Comparison of ENCODE assay signal across 24 cellular contexts in the genomic region with DNA sequence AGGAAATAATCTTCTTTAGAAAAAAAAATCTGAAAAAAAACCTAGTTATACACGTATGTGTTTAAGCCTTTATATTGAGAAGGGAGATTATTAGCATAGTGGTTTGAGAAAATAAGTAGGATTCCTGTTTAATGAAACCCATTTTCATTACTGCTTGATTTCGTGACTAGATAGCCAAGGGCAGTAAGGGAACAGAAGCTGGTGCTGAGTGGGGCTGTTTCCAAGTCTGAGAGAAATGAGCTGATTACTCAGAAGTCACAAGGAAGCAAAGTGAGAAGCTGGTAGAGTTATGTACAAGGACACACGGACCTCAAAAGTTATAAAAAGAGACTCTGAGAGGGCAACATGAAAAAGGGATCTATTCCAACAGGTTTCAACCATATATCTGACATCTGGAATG.
"Had no signal": no experiment of that assay in that cellular context is flagged by ENCODE, and none has a peak within 500 bp of the region (broad histone marks: within the 10 kb centered on the region; RNA-seq: fewer than 3 reads in every experiment).

No MANE protein-coding gene starts in this region.

- H3K9me3 Mint-ChIP-seq: activated CD8-positive, alpha-beta T cell treated with anti-CD3 and anti-CD28 coated beads for 36 hours; activated naive CD8-positive, alpha-beta T cell treated with anti-CD3 and anti-CD28 coated beads for 36 hours; activated T-helper 17 cell treated with anti-CD3 and anti-CD28 coated beads, Interleukin-2, amount 50 U/mL, for 72 hours had no signal

- H3K4me1 ChIP-seq: body of pancreas, gastrocnemius medialis, heart left ventricle, left lung, tibial nerve, uterus had no signal

- H3K36me3 Mint-ChIP-seq: activated naive CD8-positive, alpha-beta T cell treated with anti-CD3 and anti-CD28 coated beads for 36 hours; naive B cell had no signal

- H3K4me1 Mint-ChIP-seq: activated naive CD8-positive, alpha-beta T cell treated with anti-CD3 and anti-CD28 coated beads for 36 hours; activated T-helper 17 cell treated with anti-CD3 and anti-CD28 coated beads, Interleukin-2, amount 50 U/mL, for 72 hours had no signal

- H3K27me3 Mint-ChIP-seq: activated CD4-positive, alpha-beta T cell treated with anti-CD3 and anti-CD28 coated beads for 36 hours; activated CD8-positive, alpha-beta T cell treated with anti-CD3 and anti-CD28 coated beads for 36 hours; activated naive CD8-positive, alpha-beta T cell treated with anti-CD3 and anti-CD28 coated beads for 36 hours; activated T-helper 17 cell treated with anti-CD3 and anti-CD28 coated beads, Interleukin-2, amount 50 U/mL, for 72 hours; naive B cell had no signal

- H3K27ac Mint-ChIP-seq: activated CD4-positive, alpha-beta T cell treated with anti-CD3 and anti-CD28 coated beads for 36 hours; activated CD8-positive, alpha-beta T cell treated with anti-CD3 and anti-CD28 coated beads for 36 hours; activated naive CD8-positive, alpha-beta T cell treated with anti-CD3 and anti-CD28 coated beads for 36 hours; activated T-helper 17 cell treated with anti-CD3 and anti-CD28 coated beads, Interleukin-2, amount 50 U/mL, for 72 hours; naive B cell had no signal

- H3K4me3 ChIP-seq: body of pancreas, dorsolateral prefrontal cortex, gastrocnemius medialis, heart left ventricle, left lung, mucosa of descending colon, pancreas, tibial nerve, uterus had no signal

- H3K27ac ChIP-seq: body of pancreas, dorsolateral prefrontal cortex, gastrocnemius medialis, heart left ventricle, left lung, neutrophil, pancreas, tibial nerve, uterus had no signal

- H3K36me3 ChIP-seq: gastrocnemius medialis, heart left ventricle, left lung, neutrophil, pancreas, tibial nerve, uterus had no signal

- H3K27me3 ChIP-seq: body of pancreas, dorsolateral prefrontal cortex, gastrocnemius medialis, heart left ventricle, left lung, neutrophil, pancreas, tibial nerve, uterus had no signal

- H3K4me3 Mint-ChIP-seq: activated CD4-positive, alpha-beta T cell treated with anti-CD3 and anti-CD28 coated beads for 36 hours; activated CD8-positive, alpha-beta T cell treated with anti-CD3 and anti-CD28 coated beads for 36 hours; activated naive CD8-positive, alpha-beta T cell treated with anti-CD3 and anti-CD28 coated beads for 36 hours; activated T-helper 17 cell treated with anti-CD3 and anti-CD28 coated beads, Interleukin-2, amount 50 U/mL, for 72 hours; naive B cell had no signal

- ATAC-seq: activated CD4-positive, alpha-beta T cell treated with anti-CD3 and anti-CD28 coated beads for 36 hours; activated CD8-positive, alpha-beta T cell treated with anti-CD3 and anti-CD28 coated beads for 36 hours; activated T-helper 17 cell treated with anti-CD3 and anti-CD28 coated beads, Interleukin-2, amount 50 U/mL, for 72 hours; body of pancreas; gastrocnemius medialis; heart left ventricle; left lung; mucosa of descending colon had no signal

- DNase-seq: activated CD4-positive, alpha-beta T cell treated with anti-CD3 and anti-CD28 coated beads for 36 hours; activated CD8-positive, alpha-beta T cell treated with anti-CD3 and anti-CD28 coated beads for 36 hours; activated naive CD4-positive, alpha-beta T cell; activated naive CD8-positive, alpha-beta T cell treated with anti-CD3 and anti-CD28 coated beads for 36 hours; activated T-cell treated with anti-CD3 and anti-CD28 coated beads, Interleukin-2, amount 50 U/mL, for 1 hour; amygdala; body of pancreas; dorsolateral prefrontal cortex; gastrocnemius medialis; heart left ventricle; left lung; mammary epithelial cell; mucosa of descending colon; naive B cell; pancreas; stimulated activated CD4-positive, alpha-beta T cell treated with anti-CD3 and anti-CD28 coated beads, Interleukin-1b, Interleukin-23, amount 100 ng/mL, for 48 hours; stimulated activated CD8-positive, alpha-beta memory T cell treated with anti-CD3 and anti-CD28 coated beads, Interleukin-4, amount 100 ng/mL, for 48 hours; stimulated activated naive CD4-positive, alpha-beta T cell; SW 1271; T-helper 2 cell; uterus had no signal

- H3K9me3 ChIP-seq: body of pancreas, gastrocnemius medialis, heart left ventricle, left lung, mucosa of descending colon, neutrophil, pancreas, tibial nerve, uterus had no signal
